Comparison of ENCODE assay signal across 9 cellular contexts in genomic region chr4:114780205-114780604, GRCh38.
DNase-seq lines count a peak whose midpoint lies in the region; ATAC-seq and TF ChIP-seq lines count a peak whose summit lies in the region.
"Had no signal": no experiment of that assay in that cellular context is flagged by ENCODE, and none has a peak within 500 bp of the region (broad histone marks: within the 10 kb centered on the region; RNA-seq: fewer than 3 reads in every experiment).

No MANE protein-coding gene starts in this region.

- no peak for TF ChIP-seq CTCF in left lung (IDR thresholded peaks at IDR 0.05)
- TF ChIP-seq CTCF in right atrium auricular region (IDR thresholded peaks at IDR 0.05): no peak

- H3K36me3 ChIP-seq in left lung (no peaks in the 10 kb centered on the region), right atrium auricular region (no peaks in the 10 kb centered on the region)

- intact Hi-C loops in left lung (cut with DNase I): no loop called here

- DNase-seq in Daoy (ENCODE audit: low read depth): peak; percentile 27
- peak; percentile 4 for DNase-seq in LoVo (ENCODE audit: low spot score)
- peak; percentile 32 for DNase-seq in SW480 (ENCODE audit: low spot score)
- no peak for DNase-seq in left lung
- DNase-seq in right atrium auricular region (ENCODE audit: low spot score): no peak
- DNase-seq in T-helper 2 cell: no peak
- DNase-seq in stimulated activated CD4-positive, alpha-beta T cell treated with anti-CD3 and anti-CD28 coated beads, Interleukin-2, amount 100 ng/mL, for 48 hours: no peak

- no peak overlapping the region for H3K4me3 ChIP-seq in left lung
- no peak overlapping the region for H3K4me3 ChIP-seq in right atrium auricular region

- no peak overlapping the region for H3K27ac ChIP-seq in left lung
- H3K27ac ChIP-seq in right atrium auricular region: no peak overlapping the region
- H3K27ac ChIP-seq: parathyroid adenoma had no signal

- H3K9me3 ChIP-seq in left lung (no peaks in the 10 kb centered on the region), right atrium auricular region (no peaks in the 10 kb centered on the region)

- H3K4me1 ChIP-seq in left lung: no peaks in the 10 kb centered on the region
- no peaks in the 10 kb centered on the region for H3K4me1 ChIP-seq in right atrium auricular region
- H3K4me1 ChIP-seq: parathyroid adenoma had no signal

- H3K27me3 ChIP-seq in left lung: no peaks in the 10 kb centered on the region
- no peaks in the 10 kb centered on the region for H3K27me3 ChIP-seq in right atrium auricular region

- ATAC-seq in left lung: peak; percentile 44
- no peak for ATAC-seq in GM21717 (IDR thresholded peaks at IDR 0.05; ENCODE audit: unreplicated experiment)

Comparison
In these comparisons a context has a peak if more than half of its experiments do, and no peak if none do; other contexts are left out.
1. DNase-seq: peak in Daoy (single experiment), LoVo (single experiment) and SW480 (single experiment); none in left lung (0 of 2), right atrium auricular region (single experiment), T-helper 2 cell (0 of 5) and stimulated activated CD4-positive, alpha-beta T cell treated with anti-CD3 and anti-CD28 coated beads, Interleukin-2, amount 100 ng/mL, for 48 hours (0 of 2).